9 cellular contexts compared by ENCODE assay signal in the genomic region with DNA sequence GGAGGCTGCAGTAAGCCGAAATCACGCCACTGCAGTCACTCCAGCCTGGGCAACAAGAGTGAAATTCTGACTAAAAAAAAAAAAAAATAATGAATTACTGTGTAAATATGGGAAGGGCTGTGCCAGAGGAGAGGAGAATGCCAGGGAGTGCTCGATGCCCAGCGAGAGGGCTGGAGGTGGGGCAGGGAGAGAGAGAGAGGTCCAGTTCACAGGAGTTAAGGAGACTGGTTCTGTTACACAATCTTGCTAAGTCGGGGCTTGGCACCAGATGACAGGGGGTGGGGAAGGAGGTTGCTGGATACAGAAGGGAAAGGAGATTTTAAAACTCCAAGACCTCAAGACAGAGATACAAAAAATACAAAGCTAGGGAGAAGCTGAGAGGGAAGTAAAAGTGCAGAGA. TPM values are rescaled to one million over a fixed set of nuclear protein-coding genes. Genes with fewer than 3 reads are reported as not detected.
DNase-seq lines count a peak whose midpoint lies in the region; ATAC-seq, FAIRE-seq and TF ChIP-seq lines count a peak whose summit lies in the region.
"Had no signal": no experiment of that assay in that cellular context is flagged by ENCODE, and none has a peak within 500 bp of the region (broad histone marks: within the 10 kb centered on the region; RNA-seq: fewer than 3 reads in every experiment).

No MANE protein-coding gene starts in this region.

- H3K9me3 ChIP-seq in kidney (ENCODE audit: control insufficient read depth in 1 of 2, low read length in 2 of 2) (no peaks in the 10 kb centered on the region), subcutaneous abdominal adipose tissue (ENCODE audit: control insufficient read depth in 5 of 5, low read length in 5 of 5) (no peaks in the 10 kb centered on the region)

- H3K4me1 ChIP-seq in kidney (ENCODE audit: control insufficient read depth in 1 of 2, insufficient read depth in 1 of 2, low read depth in 1 of 2, low read length in 2 of 2) (peaks cover 45 to 48% of the 10 kb centered on the region in 2 donors), subcutaneous abdominal adipose tissue (ENCODE audit: control insufficient read depth in 5 of 5, insufficient read depth in 5 of 5, low read length in 5 of 5) (peaks cover 8 to 73% (median 62%) of the 10 kb centered on the region in 5 donors)

- H3K27ac Mint-ChIP-seq in HFFc6 = no peak overlapping the region
- H3K27ac Mint-ChIP-seq: activated CD4-positive, alpha-beta T cell treated with anti-CD3 and anti-CD28 coated beads, Interleukin-2, amount 10 ng/mL, durations not matched to agents 7 days and 5 days had no signal

- H3K36me3 ChIP-seq in kidney (ENCODE audit: control insufficient read depth in 1 of 2, insufficient read depth in 2 of 2, low read length in 2 of 2) (peaks cover 2 to 4% of the 10 kb centered on the region in 2 donors), subcutaneous abdominal adipose tissue (ENCODE audit: control insufficient read depth in 5 of 5, insufficient read depth in 5 of 5, low read length in 5 of 5) (peaks cover 0 to 22% (median 12%) of the 10 kb centered on the region in 5 donors)

- no peak overlapping the region for H3K9ac ChIP-seq in kidney (ENCODE audit: low read length in 2 of 2)
- peak overlapping the region in 2 of 5 donors; percentile 8 to 39 for H3K9ac ChIP-seq in subcutaneous abdominal adipose tissue (ENCODE audit: low read length in 5 of 5)

- DNase-seq in HFFc6 (no peak), anterior cingulate cortex (lab: John Stamatoyannopoulos, UW) (peak in 44 of 58 donors; percentile 7 to 67 (median 40)), kidney (peak; percentile 82), HuH-7.5 (ENCODE audit: low spot score) (no peak), T-helper 9 cell (no peak)
- no peak for DNase-seq in activated CD4-positive, CD25-positive, alpha-beta regulatory T cell (lab: John Stamatoyannopoulos, UW)
- DNase-seq: activated CD4-positive, alpha-beta T cell treated with anti-CD3 and anti-CD28 coated beads, Interleukin-2, amount 10 ng/mL, durations not matched to agents 7 days and 5 days had no signal

- H3K4me1 Mint-ChIP-seq in HFFc6 (ENCODE audit: low read depth) = peaks cover 29% of the 10 kb centered on the region
- H3K4me1 Mint-ChIP-seq: activated CD4-positive, alpha-beta T cell treated with anti-CD3 and anti-CD28 coated beads, Interleukin-2, amount 10 ng/mL, durations not matched to agents 7 days and 5 days had no signal

- peak overlapping the region; percentile 84; the same call in 1 of the 2 replicates for H3K4me3 Mint-ChIP-seq in HFFc6
- H3K4me3 Mint-ChIP-seq: activated CD4-positive, alpha-beta T cell treated with anti-CD3 and anti-CD28 coated beads, Interleukin-2, amount 10 ng/mL, durations not matched to agents 7 days and 5 days had no signal

- ATAC-seq in HG03280 (IDR thresholded peaks at IDR 0.05; ENCODE audit: unreplicated experiment) = no peak

- no peaks in the 10 kb centered on the region for H3K36me3 Mint-ChIP-seq in HFFc6 (ENCODE audit: low read depth)

- H3K27me3 ChIP-seq in subcutaneous abdominal adipose tissue (ENCODE audit: control insufficient read depth in 5 of 5, insufficient read depth in 4 of 5, low read length in 5 of 5) = no peaks in the 10 kb centered on the region

- H3K4me3 ChIP-seq in kidney (ENCODE audit: low read length in 2 of 2) (peak overlapping the region in 1 of 2 donors; percentile 87), subcutaneous abdominal adipose tissue (ENCODE audit: low read depth in 1 of 5, low read length in 5 of 5) (peak overlapping the region; percentile 46 to 83 (median 69))

- intact Hi-C loops in kidney (cut with DNase I) = no loop called here

- H3K27ac ChIP-seq in kidney (ENCODE audit: low read depth in 2 of 2, low read length in 2 of 2) (peak overlapping the region; percentile 85 to 93), subcutaneous abdominal adipose tissue (ENCODE audit: low read depth, low read length) (peak overlapping the region; percentile 97)

- TF ChIP-seq CTCF in HFFc6 (IDR thresholded peaks at IDR 0.05) (no peak), kidney (IDR thresholded peaks at IDR 0.05; ENCODE audit: borderline replicate concordance, extremely low read depth, insufficient read depth) (no peak)

- FAIRE-seq in kidney (lab: Jason Lieb, UNC) = no peak

- peaks cover 20% of the 10 kb centered on the region for H3K27me3 Mint-ChIP-seq in HFFc6 (ENCODE audit: insufficient read depth)
- H3K27me3 Mint-ChIP-seq: activated CD4-positive, alpha-beta T cell treated with anti-CD3 and anti-CD28 coated beads, Interleukin-2, amount 10 ng/mL, durations not matched to agents 7 days and 5 days had no signal

- no peaks in the 10 kb centered on the region for H3K9me3 Mint-ChIP-seq in HFFc6
- H3K9me3 Mint-ChIP-seq: activated CD4-positive, alpha-beta T cell treated with anti-CD3 and anti-CD28 coated beads, Interleukin-2, amount 10 ng/mL, durations not matched to agents 7 days and 5 days had no signal

RNA-seq across cellular contexts. Expression of gene SELENBP1, which starts 1.2 kb away (rescaled TPM):
- total RNA-seq in HFFc6 (2021; fragmentation: NEBNext Ultra II Directional; extraction: Animal tissue kit (Norgen Biotek cat#: 25700)) = 10 to 100 TPM; 11.2 to 15.6 (median 14.6) TPM
- total RNA-seq in kidney = 50.0 TPM
- polyA plus RNA-seq in kidney (ENCODE audit: insufficient read depth, low read depth, low replicate concordance) = 161 TPM
- total RNA-seq: activated CD4-positive, alpha-beta T cell treated with anti-CD3 and anti-CD28 coated beads, Interleukin-2, amount 10 ng/mL, durations not matched to agents 7 days and 5 days had no signal

RNA-seq across cellular contexts. Expression of gene RFX5, which starts 24.3 kb away (rescaled TPM):
- total RNA-seq in HFFc6 (2021; fragmentation: NEBNext Ultra II Directional; extraction: Animal tissue kit (Norgen Biotek cat#: 25700)) = 10 to 100 TPM; 32.1 to 39.0 (median 35.7) TPM
- 46.6 TPM for total RNA-seq in kidney
- 17.9 TPM for polyA plus RNA-seq in kidney (ENCODE audit: insufficient read depth, low read depth, low replicate concordance)

RNA-seq across cellular contexts. Expression of gene PSMB4, which starts 28.0 kb away (rescaled TPM):
- 100 to 1,000 TPM; 342 to 409 (median 371) TPM for total RNA-seq in HFFc6 (2021; fragmentation: NEBNext Ultra II Directional; extraction: Animal tissue kit (Norgen Biotek cat#: 25700))
- total RNA-seq in kidney = 212 TPM
- 436 TPM for polyA plus RNA-seq in kidney (ENCODE audit: insufficient read depth, low read depth, low replicate concordance)

RNA-seq across cellular contexts. Expression of gene PI4KB, which starts 44.1 kb away (rescaled TPM):
- total RNA-seq in HFFc6 (2021; fragmentation: NEBNext Ultra II Directional; extraction: Animal tissue kit (Norgen Biotek cat#: 25700)) = 10 to 100 TPM; 63.6 to 73.0 (median 70.0) TPM
- total RNA-seq in kidney = 60.9 TPM
- 43.5 TPM for polyA plus RNA-seq in kidney (ENCODE audit: insufficient read depth, low read depth, low replicate concordance)

Comparison
In these comparisons a context has a peak if more than half of its experiments do, and no peak if none do; other contexts are left out.
1. DNase-seq: peak in anterior cingulate cortex (44 of 58) and kidney (single experiment); none in HFFc6 (single experiment), HuH-7.5 (single experiment), T-helper 9 cell (single experiment) and activated CD4-positive, CD25-positive, alpha-beta regulatory T cell (0 of 4).